Comparison of ENCODE assay signal across 22 cellular contexts in the genomic region with DNA sequence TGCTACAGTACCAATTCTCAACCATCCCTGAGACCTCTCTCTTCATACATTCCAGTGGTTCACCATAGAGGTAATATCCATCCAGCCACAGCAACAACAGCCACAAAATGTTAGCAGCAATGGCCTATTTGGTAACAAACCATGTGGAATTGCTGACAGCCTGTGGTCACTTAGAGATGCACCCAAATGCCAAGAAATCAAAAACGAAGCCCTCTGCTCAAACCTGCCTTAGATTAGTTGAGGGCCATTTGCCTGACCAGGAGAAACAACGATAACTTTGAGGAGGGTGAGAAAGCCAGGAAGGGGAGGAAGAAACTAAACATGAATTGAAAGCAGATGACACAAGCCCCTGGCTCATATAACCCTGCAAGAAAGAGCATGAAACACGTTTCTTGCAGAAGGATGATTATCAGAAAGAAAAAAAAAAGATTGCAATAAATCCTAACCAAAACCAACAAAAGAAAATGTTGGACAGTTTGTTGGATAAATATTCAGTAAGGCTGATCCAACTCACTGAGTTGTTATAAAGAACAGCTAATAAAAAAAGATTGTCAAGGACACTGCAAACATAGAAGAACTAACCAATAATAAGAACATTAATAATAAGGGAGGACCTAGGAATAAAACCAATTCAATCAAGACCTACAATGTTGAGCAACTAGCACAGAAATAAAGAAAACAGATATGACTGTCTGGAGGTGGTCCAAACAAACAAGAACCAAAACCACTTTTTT.
DNase-seq lines count a peak whose midpoint lies in the region; ATAC-seq, FAIRE-seq and TF ChIP-seq lines count a peak whose summit lies in the region.
"Had no signal": no experiment of that assay in that cellular context is flagged by ENCODE, and none has a peak within 500 bp of the region (broad histone marks: within the 10 kb centered on the region; RNA-seq: fewer than 3 reads in every experiment).

No MANE protein-coding gene starts in this region.

- WGBS in prostate gland: 22% methylated on average over 3 of the region's 3 CpGs

- no peak for TF ChIP-seq POLR2A in prostate gland (IDR thresholded peaks at IDR 0.05)
- TF ChIP-seq POLR2A in H54 (IDR thresholded peaks at IDR 0.05; ENCODE audit: low read depth, low read length): no peak

- H3K27ac Mint-ChIP-seq in activated CD8-positive, alpha-beta T cell treated with anti-CD3 and anti-CD28 coated beads for 36 hours: no peak overlapping the region
- no peak overlapping the region for H3K27ac Mint-ChIP-seq in naive thymus-derived CD4-positive, alpha-beta T cell
- H3K27ac Mint-ChIP-seq: activated CD4-positive, alpha-beta memory T cell treated with anti-CD3 and anti-CD28 coated beads for 36 hours; CD4-positive, CD25-positive, alpha-beta regulatory T cell; stimulated activated naive CD8-positive, alpha-beta T cell treated with anti-CD3 and anti-CD28 coated beads, Interleukin-15, Interleukin-2, amounts not matched to agents 100 ng/mL and 50 ng/mL, for 24 hours; type B pancreatic cell had no signal

- H3K9me3 ChIP-seq in SK-N-MC (ENCODE audit: low read depth, low read length) (no peaks in the 10 kb centered on the region), prostate gland (no peaks in the 10 kb centered on the region)
- H3K9me3 ChIP-seq in naive thymus-derived CD4-positive, alpha-beta T cell (ENCODE audit: control insufficient read depth in 2 of 3, low read length in 3 of 3): no peaks in the 10 kb centered on the region
- H3K9me3 ChIP-seq: heart right ventricle had no signal

- no peak for FAIRE-seq in H54 (lab: Jason Lieb, UNC)

- H3K4me1 ChIP-seq in prostate gland (replicated peaks): peaks cover 12% of the 10 kb centered on the region
- no peaks in the 10 kb centered on the region for H3K4me1 ChIP-seq in naive thymus-derived CD4-positive, alpha-beta T cell (ENCODE audit: control insufficient read depth in 2 of 2, insufficient read depth in 2 of 2, low read length in 2 of 2)

- intact Hi-C loops in prostate gland (cut with DNase I): loop anchor here (10.0 kb wide), 1 partner anchor 489 kb away; no protein-coding TSS in a partner anchor
- intact Hi-C loops in activated CD8-positive, alpha-beta T cell treated with anti-CD3 and anti-CD28 coated beads for 36 hours (cut with micrococcal nuclease): no loop called here
- intact Hi-C loops in naive thymus-derived CD4-positive, alpha-beta T cell (cut with micrococcal nuclease): no loop called here

- H3K4me1 Mint-ChIP-seq in activated CD8-positive, alpha-beta T cell treated with anti-CD3 and anti-CD28 coated beads for 36 hours (ENCODE audit: low read depth): no peaks in the 10 kb centered on the region
- H3K4me1 Mint-ChIP-seq in naive thymus-derived CD4-positive, alpha-beta T cell: no peaks in the 10 kb centered on the region
- H3K4me1 Mint-ChIP-seq: CD4-positive, CD25-positive, alpha-beta regulatory T cell had no signal

- no peak for TF ChIP-seq CTCF in BJ (IDR thresholded peaks at IDR 0.05; ENCODE audit: insufficient read depth, low read depth, low read length)
- TF ChIP-seq CTCF in fibroblast of the aortic adventitia (IDR thresholded peaks at IDR 0.05; ENCODE audit: insufficient read depth, low read length): no peak
- no peak for TF ChIP-seq CTCF in prostate gland (IDR thresholded peaks at IDR 0.05)
- TF ChIP-seq CTCF in activated CD8-positive, alpha-beta T cell treated with anti-CD3 and anti-CD28 coated beads for 36 hours (IDR thresholded peaks at IDR 0.05): no peak

- H3K36me3 Mint-ChIP-seq in activated CD8-positive, alpha-beta T cell treated with anti-CD3 and anti-CD28 coated beads for 36 hours (ENCODE audit: low read depth): no peaks in the 10 kb centered on the region
- H3K36me3 Mint-ChIP-seq in naive thymus-derived CD4-positive, alpha-beta T cell: no peaks in the 10 kb centered on the region
- H3K36me3 Mint-ChIP-seq: activated CD4-positive, alpha-beta memory T cell treated with anti-CD3 and anti-CD28 coated beads for 36 hours; CD4-positive, CD25-positive, alpha-beta regulatory T cell; type B pancreatic cell had no signal

- H3K4me3 ChIP-seq in BJ (ENCODE audit: low read depth, low read length): no peak overlapping the region
- H3K4me3 ChIP-seq in SK-N-MC: peak overlapping the region; percentile 52
- H3K4me3 ChIP-seq in fibroblast of the aortic adventitia (ENCODE audit: low read depth, low read length): no peak overlapping the region
- H3K4me3 ChIP-seq in prostate gland: no peak overlapping the region
- no peak overlapping the region for H3K4me3 ChIP-seq in naive thymus-derived CD4-positive, alpha-beta T cell (ENCODE audit: low read length)

- peaks cover 2% of the 10 kb centered on the region; the same call in 1 of the 2 replicates for H3K27me3 ChIP-seq in BJ (ENCODE audit: control insufficient read depth, insufficient read depth, low read length)
- no peaks in the 10 kb centered on the region for H3K27me3 ChIP-seq in prostate gland (replicated peaks; ENCODE audit: insufficient read depth)
- H3K27me3 ChIP-seq in naive thymus-derived CD4-positive, alpha-beta T cell (ENCODE audit: control insufficient read depth in 2 of 2, insufficient read depth in 2 of 2, low read length in 2 of 2): no peaks in the 10 kb centered on the region
- H3K27me3 ChIP-seq: heart right ventricle had no signal

- H3K27me3 Mint-ChIP-seq in activated CD8-positive, alpha-beta T cell treated with anti-CD3 and anti-CD28 coated beads for 36 hours: no peaks in the 10 kb centered on the region
- peaks cover 0 to 14% (median 0%) of the 10 kb centered on the region in 5 donors for H3K27me3 Mint-ChIP-seq in naive thymus-derived CD4-positive, alpha-beta T cell
- H3K27me3 Mint-ChIP-seq: stimulated activated naive CD8-positive, alpha-beta T cell treated with anti-CD3 and anti-CD28 coated beads, Interleukin-15, Interleukin-2, amounts not matched to agents 100 ng/mL and 50 ng/mL, for 24 hours had no signal

- DNase-seq in BJ (ENCODE audit: low read depth) (peak; percentile 44), SK-N-MC (ENCODE audit: low read depth, low spot score) (peak; percentile 16), fibroblast of the aortic adventitia (ENCODE audit: low read depth) (peak; percentile 21), prostate gland (ENCODE audit: low spot score) (no peak), H54 (ENCODE audit: insufficient read length, low spot score) (no peak), pons (ENCODE audit: low spot score) (no peak)
- DNase-seq in activated CD8-positive, alpha-beta T cell treated with anti-CD3 and anti-CD28 coated beads for 36 hours: no peak
- no peak for DNase-seq in naive thymus-derived CD4-positive, alpha-beta T cell
- DNase-seq: activated CD4-positive, alpha-beta memory T cell treated with anti-CD3 and anti-CD28 coated beads for 36 hours; activated gamma-delta T cell treated with Interleukin-2 at 50 U/mL for 16 hours; CD4-positive, CD25-positive, alpha-beta regulatory T cell; erythroblast; GOT3; NCI-H1092; NCI-H2029 treated with DMSO at 0.1 percent for 48 hours; NCI-H226; NCI-H82; retina; stimulated activated CD4-positive, alpha-beta T cell treated with anti-CD3 and anti-CD28 coated beads, Interleukin-4, amount 100 ng/mL, for 4 hours had no signal

- H3K9me3 Mint-ChIP-seq in activated CD8-positive, alpha-beta T cell treated with anti-CD3 and anti-CD28 coated beads for 36 hours: no peaks in the 10 kb centered on the region
- no peaks in the 10 kb centered on the region for H3K9me3 Mint-ChIP-seq in naive thymus-derived CD4-positive, alpha-beta T cell
- H3K9me3 Mint-ChIP-seq: activated CD4-positive, alpha-beta memory T cell treated with anti-CD3 and anti-CD28 coated beads for 36 hours; stimulated activated naive CD8-positive, alpha-beta T cell treated with anti-CD3 and anti-CD28 coated beads, Interleukin-15, Interleukin-2, amounts not matched to agents 100 ng/mL and 50 ng/mL, for 24 hours; type B pancreatic cell had no signal

- no peak overlapping the region for H3K9ac ChIP-seq in SK-N-MC (ENCODE audit: insufficient read length)

- H3K36me3 ChIP-seq in BJ (ENCODE audit: control insufficient read depth, insufficient read depth, low read length) (no peaks in the 10 kb centered on the region), SK-N-MC (ENCODE audit: insufficient read depth, low read length) (no peaks in the 10 kb centered on the region), prostate gland (no peaks in the 10 kb centered on the region)
- no peaks in the 10 kb centered on the region for H3K36me3 ChIP-seq in naive thymus-derived CD4-positive, alpha-beta T cell (ENCODE audit: control insufficient read depth in 2 of 3, insufficient read depth in 3 of 3, low read length in 3 of 3)
- H3K36me3 ChIP-seq: heart right ventricle had no signal

- no peak overlapping the region for H3K4me3 Mint-ChIP-seq in activated CD8-positive, alpha-beta T cell treated with anti-CD3 and anti-CD28 coated beads for 36 hours
- H3K4me3 Mint-ChIP-seq in naive thymus-derived CD4-positive, alpha-beta T cell: no peak overlapping the region
- H3K4me3 Mint-ChIP-seq: activated CD4-positive, alpha-beta memory T cell treated with anti-CD3 and anti-CD28 coated beads for 36 hours; CD4-positive, CD25-positive, alpha-beta regulatory T cell; stimulated activated naive CD8-positive, alpha-beta T cell treated with anti-CD3 and anti-CD28 coated beads, Interleukin-15, Interleukin-2, amounts not matched to agents 100 ng/mL and 50 ng/mL, for 24 hours; type B pancreatic cell had no signal

- no peak for ATAC-seq in activated CD8-positive, alpha-beta T cell treated with anti-CD3 and anti-CD28 coated beads for 36 hours
- no peak for ATAC-seq in naive thymus-derived CD4-positive, alpha-beta T cell

- H3K27ac ChIP-seq in SK-N-MC: peak overlapping the region; percentile 63
- H3K27ac ChIP-seq in prostate gland: peak overlapping the region; percentile 38 to 58
- no peak overlapping the region for H3K27ac ChIP-seq in naive thymus-derived CD4-positive, alpha-beta T cell (ENCODE audit: low read depth, low read length)

- POLR2A ChIA-PET in BJ (lab: Charles Lee): no interaction called here
- POLR2A ChIA-PET in activated CD8-positive, alpha-beta T cell treated with anti-CD3 and anti-CD28 coated beads for 36 hours (lab: Charles Lee): no interaction called here
- POLR2A ChIA-PET in naive thymus-derived CD4-positive, alpha-beta T cell (lab: Charles Lee): no interaction called here

- CTCF ChIA-PET in BJ (lab: Yijun Ruan, JAX): interaction anchor here (1.3 kb wide), 1 partner anchor 55 kb away, joined by 3 read pairs; no protein-coding TSS in a partner anchor
- CTCF ChIA-PET in activated CD8-positive, alpha-beta T cell treated with anti-CD3 and anti-CD28 coated beads for 36 hours (lab: Charles Lee): no interaction called here
- CTCF ChIA-PET in naive thymus-derived CD4-positive, alpha-beta T cell (lab: Charles Lee): no interaction called here

Comparison
In these comparisons a context has a peak if more than half of its experiments do, and no peak if none do; other contexts are left out.
1. DNase-seq: peak in BJ (single experiment), SK-N-MC (single experiment) and fibroblast of the aortic adventitia (single experiment); none in prostate gland (single experiment), H54 (single experiment), activated CD8-positive, alpha-beta T cell treated with anti-CD3 and anti-CD28 coated beads for 36 hours (single experiment), naive thymus-derived CD4-positive, alpha-beta T cell (0 of 9) and pons (single experiment).